ENCODE assay signal across 1 cellular context in the genomic region with DNA sequence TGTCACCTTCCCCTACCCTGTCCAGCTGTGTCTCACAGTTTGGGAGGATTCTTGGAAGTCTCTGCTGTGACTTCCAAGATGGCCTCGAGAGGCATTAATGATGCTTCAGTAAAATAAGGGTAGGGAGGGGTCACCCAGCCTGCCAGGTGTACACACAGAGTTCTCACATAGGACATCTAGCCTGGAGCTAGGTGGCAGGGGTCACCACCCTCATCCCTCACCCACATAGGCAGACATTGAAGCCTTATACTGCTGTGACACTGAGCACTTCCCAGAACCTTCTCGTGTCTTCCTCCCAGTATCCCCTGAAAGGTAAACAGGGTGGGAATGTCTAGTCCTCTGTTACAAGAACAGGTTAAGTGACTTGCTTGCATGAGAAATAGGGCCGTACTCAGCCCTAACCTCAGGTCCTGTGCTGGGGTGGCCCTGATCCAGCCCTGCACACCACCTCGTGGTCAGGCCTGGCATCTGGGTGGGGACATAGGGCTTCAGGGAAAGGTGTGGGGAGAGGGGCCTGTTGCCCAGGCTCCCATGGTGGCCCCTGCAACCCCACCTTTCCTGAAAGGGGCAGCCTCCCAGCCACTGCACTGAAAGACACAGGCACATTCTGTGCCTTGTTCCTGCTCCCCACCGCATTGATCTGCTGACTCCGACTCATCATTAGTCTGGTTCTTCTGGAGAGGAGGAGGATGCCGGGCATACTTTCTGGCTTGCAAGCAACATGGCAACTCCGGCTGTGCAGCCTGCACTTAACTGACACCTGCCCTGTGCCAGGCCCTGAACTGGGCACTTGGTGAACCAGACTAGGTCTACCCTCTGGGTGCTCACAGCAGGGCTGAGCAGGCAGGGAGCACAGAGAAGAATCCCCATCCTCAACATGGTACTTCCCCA.
TF ChIP-seq lines count a peak whose summit lies in the region.

No MANE protein-coding gene starts in this region.

TF ChIP-seq in IMR-90, 13 proteins besides CTCF, POLR2A, EP300 and RAD21:
- TF ChIP-seq MAZ (IDR thresholded peaks at IDR 0.05; ENCODE audit: borderline replicate concordance, low read depth, low read length) (peak; percentile 10; the same call in 1 of the 2 replicates), RCOR1 (IDR thresholded peaks at IDR 0.05; ENCODE audit: insufficient replicate concordance, low read length) (no peak)
